Comparison of ENCODE assay signal across 8 cellular contexts in the genomic region with DNA sequence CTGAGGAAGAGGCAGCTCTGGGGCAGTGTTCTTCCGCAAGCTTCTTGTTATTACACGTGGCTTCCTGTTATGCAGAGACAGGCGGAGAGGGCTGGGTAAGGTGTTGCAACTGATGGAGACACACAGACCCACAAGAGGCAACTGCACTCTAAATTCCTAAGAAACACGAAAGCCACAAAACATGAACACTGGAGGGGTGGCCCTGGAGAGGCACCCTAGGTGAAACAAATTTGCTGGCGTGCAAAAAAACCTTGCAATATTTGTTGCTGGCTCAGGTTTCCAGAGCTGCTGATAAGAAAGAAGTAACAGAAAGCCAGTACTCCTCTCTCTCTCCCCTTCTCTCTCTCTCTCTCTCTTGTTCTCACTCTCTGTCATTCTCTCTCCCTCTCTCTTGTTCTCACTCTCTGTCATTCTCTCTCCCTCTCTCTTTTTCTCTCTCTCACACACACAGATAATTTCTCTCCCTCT.
A peak's percentile ranks its signal among the peaks of the same experiment; 100 is the strongest.
DNase-seq lines count a peak whose midpoint lies in the region; ATAC-seq, FAIRE-seq and TF ChIP-seq lines count a peak whose summit lies in the region.

No MANE protein-coding gene starts in this region.

- peaks cover 95% of the 10 kb centered on the region for H3K4me1 Mint-ChIP-seq in stimulated activated naive CD8-positive, alpha-beta T cell treated with anti-CD3 and anti-CD28 coated beads, Interleukin-15, amount 100 ng/mL, for 72 hours

- no peaks in the 10 kb centered on the region for H3K27me3 Mint-ChIP-seq in stimulated activated naive CD8-positive, alpha-beta T cell treated with anti-CD3 and anti-CD28 coated beads, Interleukin-15, amount 100 ng/mL, for 72 hours

- H3K27ac Mint-ChIP-seq in stimulated activated naive CD8-positive, alpha-beta T cell treated with anti-CD3 and anti-CD28 coated beads, Interleukin-15, amount 100 ng/mL, for 72 hours, result peak overlapping the region; percentile 29 to 77

- TF ChIP-seq CTCF in GM10266 (IDR thresholded peaks at IDR 0.05; ENCODE audit: control insufficient read depth, insufficient read depth, low read depth, missing control alignments), result no peak

- H3K27me3 ChIP-seq in layer of hippocampus (ENCODE audit: control insufficient read depth, insufficient read depth, low read length), result no peaks in the 10 kb centered on the region

- H3K4me3 Mint-ChIP-seq in stimulated activated naive CD8-positive, alpha-beta T cell treated with anti-CD3 and anti-CD28 coated beads, Interleukin-15, amount 100 ng/mL, for 72 hours, result peak overlapping the region; percentile 64 to 75

- H3K27ac ChIP-seq in layer of hippocampus (ENCODE audit: low read depth, low read length), result peak overlapping the region; percentile 52

- peak; percentile 91 for FAIRE-seq in GM19239 (lab: Jason Lieb, UNC)

- no peaks in the 10 kb centered on the region for H3K9me3 Mint-ChIP-seq in stimulated activated naive CD8-positive, alpha-beta T cell treated with anti-CD3 and anti-CD28 coated beads, Interleukin-15, amount 100 ng/mL, for 72 hours

- peak; percentile 71 for ATAC-seq in stimulated activated naive CD8-positive, alpha-beta T cell treated with anti-CD3 and anti-CD28 coated beads, Interleukin-15, amount 100 ng/mL, for 72 hours
- ATAC-seq in GM21515 (IDR thresholded peaks at IDR 0.05; ENCODE audit: unreplicated experiment), result no peak
- ATAC-seq in HG03457 (IDR thresholded peaks at IDR 0.05; ENCODE audit: unreplicated experiment), result no peak

- DNase-seq in GM19239 (ENCODE audit: insufficient read length, low spot score) (no peak), NOMO-1 treated with DMSO at 0.1 percent for 48 hours (lab: John Stamatoyannopoulos, UW; ENCODE audit: unreplicated experiment) (peak; percentile 95), GM10266 (ENCODE audit: extremely low spot score) (no peak)
- DNase-seq in activated naive CD4-positive, alpha-beta T cell (lab: John Stamatoyannopoulos, UW), result peak in 3 of 4 experiments; percentile 7 to 43 (median 33)
- DNase-seq in stimulated activated naive CD8-positive, alpha-beta T cell treated with anti-CD3 and anti-CD28 coated beads, Interleukin-15, amount 100 ng/mL, for 72 hours, result peak; percentile 64 to 74

Comparison
In these comparisons a context has a peak if more than half of its experiments do, and no peak if none do; other contexts are left out.
1. DNase-seq: peak in NOMO-1 treated with DMSO at 0.1 percent for 48 hours (single experiment), activated naive CD4-positive, alpha-beta T cell (3 of 4) and stimulated activated naive CD8-positive, alpha-beta T cell treated with anti-CD3 and anti-CD28 coated beads, Interleukin-15, amount 100 ng/mL, for 72 hours (2 of 2); none in GM19239 (single experiment) and GM10266 (single experiment).